In genomic region chr21:45827881-45828579, GRCh38 we compare ENCODE assay signal across 1 cellular context.
TF ChIP-seq lines count a peak whose summit lies in the region.

No MANE protein-coding gene starts in this region.

TF ChIP-seq in GM12878, 131 proteins besides CTCF, POLR2A, EP300 and RAD21:
- no peak for TF ChIP-seq GATAD2B (conservative IDR thresholded peaks at IDR 0.05; ENCODE audit: low read depth)
- no peak for TF ChIP-seq PBX3 (IDR thresholded peaks at IDR 0.05; ENCODE audit: insufficient replicate concordance, low read depth, low read length)
- no peak for TF ChIP-seq SMC3 (IDR thresholded peaks at IDR 0.05; ENCODE audit: borderline replicate concordance, low read length)
- no peak for TF ChIP-seq ZBTB33 (IDR thresholded peaks at IDR 0.05)
- TF ChIP-seq SUZ12 (IDR thresholded peaks at IDR 0.05; ENCODE audit: unreplicated experiment), result no peak
- TF ChIP-seq ATF2 (IDR thresholded peaks at IDR 0.05; ENCODE audit: low read length), result no peak
- no peak for TF ChIP-seq ETV6 (conservative IDR thresholded peaks at IDR 0.05 in 1 of 2, IDR thresholded peaks at IDR 0.05 in 1 of 2; ENCODE audit: borderline replicate concordance in 1 of 2, low read depth in 1 of 2)
- TF ChIP-seq MXI1 (IDR thresholded peaks at IDR 0.05; ENCODE audit: low read depth, low read length), result no peak
- no peak for TF ChIP-seq MYB (IDR thresholded peaks at IDR 0.05; ENCODE audit: borderline replicate concordance, low read depth, low read length)
- TF ChIP-seq NBN (IDR thresholded peaks at IDR 0.05), result no peak
- no peak for TF ChIP-seq MEF2B (IDR thresholded peaks at IDR 0.05; ENCODE audit: partially characterized antibody, poor library complexity, severe bottlenecking)
- TF ChIP-seq ATF3 (IDR thresholded peaks at IDR 0.05; ENCODE audit: borderline replicate concordance, extremely low read depth, low read depth, low read length), result no peak
- no peak for TF ChIP-seq ZNF217 (IDR thresholded peaks at IDR 0.05)
